In genomic region chr15:73265536-73266153, GRCh38 we compare ENCODE assay signal across 8 cellular contexts.
DNase-seq lines count a peak whose midpoint lies in the region; ATAC-seq, FAIRE-seq and TF ChIP-seq lines count a peak whose summit lies in the region.

No MANE protein-coding gene starts in this region.

- no peak overlapping the region for H3K4me3 Mint-ChIP-seq in activated CD8-positive, alpha-beta memory T cell treated with anti-CD3 and anti-CD28 coated beads, Interleukin-2, amount 10 ng/mL, durations not matched to agents 7 days and 5 days

- H3K27me3 Mint-ChIP-seq in activated CD8-positive, alpha-beta memory T cell treated with anti-CD3 and anti-CD28 coated beads, Interleukin-2, amount 10 ng/mL, durations not matched to agents 7 days and 5 days: no peaks in the 10 kb centered on the region

- H3K27ac Mint-ChIP-seq in activated CD8-positive, alpha-beta memory T cell treated with anti-CD3 and anti-CD28 coated beads, Interleukin-2, amount 10 ng/mL, durations not matched to agents 7 days and 5 days: no peak overlapping the region

- H3K4me3 ChIP-seq in AG10803 (ENCODE audit: low read length): no peak overlapping the region
- no peak overlapping the region for H3K4me3 ChIP-seq in esophagus squamous epithelium
- no peak overlapping the region for H3K4me3 ChIP-seq in pancreas

- intact Hi-C loops in esophagus squamous epithelium (cut with DNase I) (no loop called here), pancreas (cut with DNase I) (no loop called here)

- CTCF ChIA-PET in activated CD8-positive, alpha-beta memory T cell treated with anti-CD3 and anti-CD28 coated beads, Interleukin-2, amount 10 ng/mL, durations not matched to agents 7 days and 5 days (lab: Charles Lee): interaction anchor here (0.6 to 7.1 kb wide), 22 partner anchors 9 to 666 kb away, joined by 3 to 110 read pairs (median 4); partner anchors contain the start of gene NPTN

- WGBS in esophagus squamous epithelium, 2 donors: 66% methylated on average over 4 of the region's 4 CpGs
- 71 to 74% methylated on average over 4 of the region's 4 CpGs for WGBS in pancreas, 2 donors

- H3K4me1 Mint-ChIP-seq in activated CD8-positive, alpha-beta memory T cell treated with anti-CD3 and anti-CD28 coated beads, Interleukin-2, amount 10 ng/mL, durations not matched to agents 7 days and 5 days: no peaks in the 10 kb centered on the region

- no peaks in the 10 kb centered on the region for H3K36me3 Mint-ChIP-seq in activated CD8-positive, alpha-beta memory T cell treated with anti-CD3 and anti-CD28 coated beads, Interleukin-2, amount 10 ng/mL, durations not matched to agents 7 days and 5 days

- DNase-seq in AG10803 (ENCODE audit: low read depth): peak; percentile 29
- DNase-seq in NCI-H69 (lab: John Stamatoyannopoulos, UW): peak; percentile 29
- DNase-seq in activated CD8-positive, alpha-beta memory T cell treated with anti-CD3 and anti-CD28 coated beads, Interleukin-2, amount 10 ng/mL, durations not matched to agents 7 days and 5 days: peak; percentile 74
- no peak for DNase-seq in esophagus squamous epithelium (lab: John Stamatoyannopoulos, UW)
- peak in 2 of 6 donors; percentile 43 to 55 for DNase-seq in pancreas

- ATAC-seq in GM18867 (IDR thresholded peaks at IDR 0.05; ENCODE audit: unreplicated experiment) (peak; percentile 57), pancreas (peak in 3 of 4 donors; percentile 69 to 77 (median 69)), HG03045 (IDR thresholded peaks at IDR 0.05; ENCODE audit: unreplicated experiment) (no peak), HG03108 (IDR thresholded peaks at IDR 0.05; ENCODE audit: unreplicated experiment) (no peak)
- ATAC-seq in activated CD8-positive, alpha-beta memory T cell treated with anti-CD3 and anti-CD28 coated beads, Interleukin-2, amount 10 ng/mL, durations not matched to agents 7 days and 5 days: peak; percentile 75

- FAIRE-seq in pancreas (lab: Jason Lieb, UNC): no peak

- H3K27ac ChIP-seq in esophagus squamous epithelium (no peak overlapping the region), pancreas (no peak overlapping the region)

- TF ChIP-seq CTCF in AG10803 (conservative IDR thresholded peaks at IDR 0.05; ENCODE audit: low read length): peak; percentile 63
- TF ChIP-seq CTCF in esophagus squamous epithelium (IDR thresholded peaks at IDR 0.05): peak in 5 of 6 experiments; percentile 26 to 51 (median 35)
- peak in 2 of 4 donors; percentile 29 to 37 for TF ChIP-seq CTCF in pancreas (IDR thresholded peaks at IDR 0.05)

- H3K9me3 Mint-ChIP-seq in activated CD8-positive, alpha-beta memory T cell treated with anti-CD3 and anti-CD28 coated beads, Interleukin-2, amount 10 ng/mL, durations not matched to agents 7 days and 5 days (ENCODE audit: low read depth): no peaks in the 10 kb centered on the region

- TF ChIP-seq POLR2A in esophagus squamous epithelium (IDR thresholded peaks at IDR 0.05): no peak

- peaks cover 0 to 52% (median 0%) of the 10 kb centered on the region in 3 donors for H3K36me3 ChIP-seq in esophagus squamous epithelium
- peaks cover 0 to 29% (median 0%) of the 10 kb centered on the region in 3 donors for H3K36me3 ChIP-seq in pancreas

- H3K9me3 ChIP-seq in esophagus squamous epithelium (no peaks in the 10 kb centered on the region), pancreas (no peaks in the 10 kb centered on the region)

- H3K27me3 ChIP-seq in esophagus squamous epithelium: no peaks in the 10 kb centered on the region
- H3K27me3 ChIP-seq in pancreas: no peaks in the 10 kb centered on the region

- H3K4me1 ChIP-seq in esophagus squamous epithelium (no peaks in the 10 kb centered on the region), pancreas (no peaks in the 10 kb centered on the region)

Comparison
In these comparisons a context has a peak if more than half of its experiments do, and no peak if none do; other contexts are left out.
1. ATAC-seq: peak in GM18867 (single experiment), activated CD8-positive, alpha-beta memory T cell treated with anti-CD3 and anti-CD28 coated beads, Interleukin-2, amount 10 ng/mL, durations not matched to agents 7 days and 5 days (single experiment) and pancreas (3 of 4); none in HG03045 (single experiment) and HG03108 (single experiment).